ENCODE assay signal across 16 cellular contexts in the genomic region with DNA sequence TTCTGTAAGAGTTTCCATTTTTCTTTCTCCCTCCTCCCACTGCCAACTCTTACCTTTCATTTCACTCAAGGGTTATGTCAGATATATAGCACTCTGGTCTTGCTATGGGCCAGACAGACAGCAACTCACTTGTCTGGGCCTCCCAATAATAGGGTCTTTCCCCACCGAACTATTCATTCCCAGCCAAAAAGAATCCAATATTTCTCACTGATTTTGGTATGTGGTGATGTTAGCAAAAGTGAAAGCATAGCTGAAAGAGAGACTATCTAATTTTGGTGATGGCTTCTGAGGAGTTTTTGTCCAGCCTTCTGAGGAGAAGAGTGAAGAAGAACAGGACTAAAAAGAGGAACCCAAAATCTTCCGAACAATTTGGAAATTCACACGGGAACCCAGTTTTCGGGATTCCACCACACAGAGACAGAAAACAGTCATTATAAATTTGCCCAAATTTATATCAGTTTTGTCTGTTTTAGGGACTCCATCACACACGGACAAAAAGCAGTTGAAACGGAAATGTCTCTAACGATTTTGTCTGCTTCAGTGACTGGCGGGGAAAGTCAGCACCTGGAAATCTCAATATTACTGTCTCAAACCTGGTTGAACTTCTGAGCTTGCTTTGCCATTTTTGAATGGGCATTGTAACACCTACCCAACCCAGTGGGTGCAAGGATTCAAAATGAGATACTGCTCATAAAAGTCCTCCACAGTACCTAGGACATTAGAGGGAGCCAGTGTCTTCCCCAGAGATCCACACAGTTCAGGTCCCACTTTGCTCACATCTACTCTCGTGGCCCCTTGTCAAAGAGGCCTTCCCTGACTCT. TPM values are rescaled to one million over a fixed set of nuclear protein-coding genes. Genes with fewer than 3 reads are reported as not detected.
DNase-seq lines count a peak whose midpoint lies in the region; ATAC-seq and TF ChIP-seq lines count a peak whose summit lies in the region.
"Had no signal": no experiment of that assay in that cellular context is flagged by ENCODE, and none has a peak within 500 bp of the region (broad histone marks: within the 10 kb centered on the region; RNA-seq: fewer than 3 reads in every experiment).

No MANE protein-coding gene starts in this region.

- H4K20me1 ChIP-seq in PC-3 (ENCODE audit: low read length) = no peaks in the 10 kb centered on the region

- H3K36me3 ChIP-seq in GM06990 (ENCODE audit: control insufficient read depth, insufficient read depth, low read length) (peaks cover 13% of the 10 kb centered on the region), PC-3 (ENCODE audit: low read depth, low read length) (no peaks in the 10 kb centered on the region), H7 (replicated peaks; ENCODE audit: control insufficient read depth, insufficient read depth, low read length) (no peaks in the 10 kb centered on the region)

- no peak overlapping the region for H3K9ac ChIP-seq in PC-3 (ENCODE audit: low read length)

- H3K4me3 ChIP-seq in GM06990 (replicated peaks; ENCODE audit: low read depth, low read length) (peak overlapping the region; percentile 36), PC-3 (ENCODE audit: low read length) (no peak overlapping the region), H7 (ENCODE audit: insufficient read depth, low read depth, low read length) (no peak overlapping the region)

- H3K27me3 ChIP-seq in GM06990 (replicated peaks; ENCODE audit: control insufficient read depth, insufficient read depth, low read length) (no peaks in the 10 kb centered on the region), PC-3 (ENCODE audit: low read length) (no peaks in the 10 kb centered on the region), H7 (ENCODE audit: control insufficient read depth, insufficient read depth, low read length) (no peaks in the 10 kb centered on the region)

- no peak overlapping the region for H2AFZ ChIP-seq in PC-3 (ENCODE audit: low read length)

- ATAC-seq in GM18517 (IDR thresholded peaks at IDR 0.05; ENCODE audit: unreplicated experiment) (peak; percentile 42), GM21528 (IDR thresholded peaks at IDR 0.05; ENCODE audit: low FRiP score, unreplicated experiment) (peak; percentile 36), HG03175 (IDR thresholded peaks at IDR 0.05; ENCODE audit: unreplicated experiment) (peak; percentile 29), omental fat pad (ENCODE audit: low FRiP score) (no peak), PC-3 (no peak)
- ATAC-seq: left lobe of liver, natural killer cell had no signal

- peak; percentile 59 for DNase-seq in GM06990 (ENCODE audit: extremely low read depth, insufficient read length)
- no peak for DNase-seq in omental fat pad (ENCODE audit: low spot score)
- no peak for DNase-seq in CD1c-positive myeloid dendritic cell (ENCODE audit: extremely low spot score)
- DNase-seq in PC-3 = no peak
- no peak for DNase-seq in H7
- DNase-seq: activated CD4-positive, CD25-positive, alpha-beta regulatory T cell; HCEC 1CT; natural killer cell; stimulated activated CD4-positive, alpha-beta T cell treated with anti-CD3 and anti-CD28 coated beads, Interleukin-2, amount 100 ng/mL, for 24 hours had no signal

- intact Hi-C loops in PC-3 (cut with micrococcal nuclease) = no loop called here

- H3K9me2 ChIP-seq in PC-3 (replicated peaks; ENCODE audit: low read length) = no peaks in the 10 kb centered on the region

- no peaks in the 10 kb centered on the region for H3F3A ChIP-seq in PC-3 (ENCODE audit: low read length, unreplicated experiment)

- H3K4me1 ChIP-seq in PC-3 (ENCODE audit: insufficient read depth, low read length) = no peaks in the 10 kb centered on the region

- POLR2A ChIA-PET in PC-3 (lab: Charles Lee; ENCODE audit: unreplicated experiment) = no interaction called here

- no peaks in the 10 kb centered on the region for H3K79me2 ChIP-seq in PC-3 (ENCODE audit: low read length)

- peak; percentile 38 for TF ChIP-seq CTCF in GM06990 (IDR thresholded peaks at IDR 0.05; ENCODE audit: insufficient read depth, low read length, poor library complexity, severe bottlenecking)
- TF ChIP-seq CTCF in omental fat pad (IDR thresholded peaks at IDR 0.05) = no peak
- TF ChIP-seq CTCF in PC-3 (conservative IDR thresholded peaks at IDR 0.05; ENCODE audit: low read depth, low read length) = no peak

- BruUV-seq in PC-3 (replicated peaks; lab: Mats Ljungman, UMichigan) = no TSS peak

- CTCF ChIA-PET in PC-3 (lab: Charles Lee) = no interaction called here

- no peaks in the 10 kb centered on the region for H3K9me3 ChIP-seq in PC-3 (ENCODE audit: low read length)

- H3K27ac ChIP-seq in PC-3 (ENCODE audit: low read length) = no peak overlapping the region

- no peak overlapping the region for H3K4me2 ChIP-seq in PC-3 (ENCODE audit: low read length)

RNA-seq across cellular contexts. Expression of a gene that starts 9.1 kb away (rescaled TPM):
- total RNA-seq in omental fat pad (under 1 TPM in 3 of 4 donors, not detected in 1; 0.50 to 0.96 (median 0.93) TPM), PC-3 (2014; rRNA removed) (not detected in 2 replicates)
- not detected in 2 replicates for total RNA-seq in H7 (2014; rRNA removed; shearing (Covaris generic))
- total RNA-seq: epithelial cell of proximal tubule, MCF 10A, renal cortical epithelial cell had no signal

RNA-seq across cellular contexts. Expression of a gene that starts 29.0 kb away (rescaled TPM):
- 10 to 100 TPM in 2 of 4 donors, 1 to 10 TPM in 2; 7.4 to 19.9 (median 11.8) TPM for total RNA-seq in omental fat pad
- 4.7 and 5.6 TPM in 2 replicates for total RNA-seq in PC-3 (2014; rRNA removed)
- total RNA-seq in H7 (2014; rRNA removed; shearing (Covaris generic)) = 0.96 and 2.9 TPM in 2 replicates
- total RNA-seq: MCF 10A had no signal

RNA-seq across cellular contexts. Expression of a gene that starts 47.4 kb away (rescaled TPM):
- total RNA-seq in omental fat pad = 10 to 100 TPM in 1 of 4 donors, 1 to 10 TPM in 3; 3.3 to 12.8 (median 7.3) TPM
- 0.36 TPM in 1 of 2 replicates, not detected in the other for total RNA-seq in PC-3 (2014; rRNA removed)
- not detected in 2 replicates for total RNA-seq in H7 (2014; rRNA removed; shearing (Covaris generic))
- total RNA-seq: MCF 10A had no signal

RNA-seq across cellular contexts. Expression of a gene that starts 52.0 kb away (rescaled TPM):
- 10 to 100 TPM; 23.7 to 55.5 (median 42.1) TPM for total RNA-seq in omental fat pad
- total RNA-seq in PC-3 (2014; rRNA removed) = 107 and 142 TPM in 2 replicates
- total RNA-seq in H7 (2014; rRNA removed; shearing (Covaris generic)) = 84.0 and 89.1 TPM in 2 replicates

Comparison
In these comparisons a context has a peak if more than half of its experiments do, and no peak if none do; other contexts are left out.
1. ATAC-seq: peak in GM18517 (single experiment), GM21528 (single experiment) and HG03175 (single experiment); none in omental fat pad (single experiment) and PC-3 (single experiment).